20 cellular contexts compared by ENCODE assay signal in genomic region chr4:146371812-146372211, GRCh38.
"Had no signal": no experiment of that assay in that cellular context is flagged by ENCODE, and none has a peak within 500 bp of the region (broad histone marks: within the 10 kb centered on the region; RNA-seq: fewer than 3 reads in every experiment).

No MANE protein-coding gene starts in this region.

- H3K27me3 ChIP-seq: neural progenitor cell, tibial artery had no signal

- H3K27ac ChIP-seq: neural progenitor cell, tibial artery, WERI-Rb-1 had no signal

- DNase-seq: activated CD4-positive, alpha-beta T cell treated with anti-CD3 and anti-CD28 coated beads for 1 hour; activated gamma-delta T cell treated with Interleukin-2 at 50 U/mL for 16 hours; activated T-cell treated with anti-CD3 and anti-CD28 coated beads, Interleukin-2, amount 50 U/mL, for 1 hour; aorta; caudate nucleus; effector memory CD4-positive, alpha-beta T cell; foreskin melanocyte; immature natural killer cell; left ventricle myocardium superior; mammary epithelial cell; naive thymus-derived CD8-positive, alpha-beta T cell; posterior cingulate gyrus; small intestine; stimulated activated CD4-positive, alpha-beta T cell treated with anti-CD3 and anti-CD28 coated beads, Interleukin-2, amount 100 ng/mL, for 24 hours; stimulated activated naive CD8-positive, alpha-beta T cell treated with anti-CD3 and anti-CD28 coated beads, Interleukin-15, amount 100 ng/mL, for 72 hours; tibial artery; WERI-Rb-1 had no signal

- H3K4me3 ChIP-seq: neural progenitor cell, tibial artery had no signal

- ATAC-seq: left ventricle myocardium superior; naive thymus-derived CD8-positive, alpha-beta T cell; sciatic nerve; stimulated activated effector memory CD8-positive, alpha-beta T cell treated with anti-CD3 and anti-CD28 coated beads, Interleukin-12 subunit alpha, Interleukin-12 subunit beta, amount 100 ng/mL, for 72 hours; stimulated activated naive CD8-positive, alpha-beta T cell treated with anti-CD3 and anti-CD28 coated beads, Interleukin-15, amount 100 ng/mL, for 72 hours had no signal

- H3K36me3 ChIP-seq: neural progenitor cell, tibial artery, WERI-Rb-1 had no signal

- H2AFZ ChIP-seq: neural progenitor cell had no signal
